ENCODE assay signal across 8 cellular contexts in genomic region chr9:127763918-127764384, GRCh38. TPM values are rescaled to one million over a fixed set of nuclear protein-coding genes. Genes with fewer than 3 reads are reported as not detected.
DNase-seq lines count a peak whose midpoint lies in the region; TF ChIP-seq lines count a peak whose summit lies in the region.

No MANE protein-coding gene starts in this region.

- peaks cover 58% of the 10 kb centered on the region for H3K4me1 Mint-ChIP-seq in activated CD4-positive, alpha-beta memory T cell treated with anti-CD3 and anti-CD28 coated beads, Interleukin-2, amount 10 ng/mL, durations not matched to agents 7 days and 5 days

- H3K36me3 ChIP-seq in spleen, result peaks cover 0 to 96% (median 45%) of the 10 kb centered on the region in 6 donors

- POLR2A ChIA-PET in activated CD4-positive, alpha-beta memory T cell treated with anti-CD3 and anti-CD28 coated beads, Interleukin-2, amount 10 ng/mL, durations not matched to agents 7 days and 5 days (lab: Charles Lee), result interaction anchor here (0.9 to 1.7 kb wide), 3 partner anchors 12 to 21 kb away, joined by 3 to 6 read pairs (median 4); no protein-coding TSS in a partner anchor

- H3K4me3 Mint-ChIP-seq in activated CD4-positive, alpha-beta memory T cell treated with anti-CD3 and anti-CD28 coated beads, Interleukin-2, amount 10 ng/mL, durations not matched to agents 7 days and 5 days, result no peak overlapping the region

- no peaks in the 10 kb centered on the region for H3K27me3 Mint-ChIP-seq in activated CD4-positive, alpha-beta memory T cell treated with anti-CD3 and anti-CD28 coated beads, Interleukin-2, amount 10 ng/mL, durations not matched to agents 7 days and 5 days

- CTCF ChIA-PET in activated CD4-positive, alpha-beta memory T cell treated with anti-CD3 and anti-CD28 coated beads, Interleukin-2, amount 10 ng/mL, durations not matched to agents 7 days and 5 days (lab: Charles Lee), result interaction anchor here (0.6 to 2.3 kb wide), 7 partner anchors 12 to 146 kb away, joined by 3 to 11 read pairs (median 4); partner anchors contain the start of genes CDK9 and SH2D3C

- peak overlapping the region; percentile 28 for H3K27ac Mint-ChIP-seq in activated CD4-positive, alpha-beta memory T cell treated with anti-CD3 and anti-CD28 coated beads, Interleukin-2, amount 10 ng/mL, durations not matched to agents 7 days and 5 days

- peaks cover 84% of the 10 kb centered on the region for H3K36me3 Mint-ChIP-seq in activated CD4-positive, alpha-beta memory T cell treated with anti-CD3 and anti-CD28 coated beads, Interleukin-2, amount 10 ng/mL, durations not matched to agents 7 days and 5 days (ENCODE audit: low read depth)

- no peaks in the 10 kb centered on the region for H3K9me3 Mint-ChIP-seq in activated CD4-positive, alpha-beta memory T cell treated with anti-CD3 and anti-CD28 coated beads, Interleukin-2, amount 10 ng/mL, durations not matched to agents 7 days and 5 days

- TF ChIP-seq POLR2A in spleen (IDR thresholded peaks at IDR 0.05), result no peak

- DNase-seq in A172 (ENCODE audit: low spot score) (peak; percentile 29), GM13977 (ENCODE audit: low spot score) (no peak), cardiac septum (ENCODE audit: low spot score) (peak; percentile 85), spleen (no peak), epidermal melanocyte (ENCODE audit: insufficient read length, low spot score) (no peak), amniotic stem cell (lab: John Stamatoyannopoulos, UW) (no peak), ureter (ENCODE audit: low spot score) (no peak)
- no peak for DNase-seq in activated CD4-positive, alpha-beta memory T cell treated with anti-CD3 and anti-CD28 coated beads, Interleukin-2, amount 10 ng/mL, durations not matched to agents 7 days and 5 days

- TF ChIP-seq CTCF in GM13977 (IDR thresholded peaks at IDR 0.05; ENCODE audit: extremely low read depth, insufficient read depth, missing control alignments), result peak; percentile 66
- TF ChIP-seq CTCF in spleen (IDR thresholded peaks at IDR 0.05 in 8 of 11, conservative IDR thresholded peaks at IDR 0.05 in 3 of 11), result peak in 9 of 11 experiments; percentile 41 to 66 (median 56)

- intact Hi-C loops in cardiac septum (cut with DNase I) (no loop called here), spleen (cut with DNase I; ENCODE audit: low total_unique reads) (no loop called here)

- H3K27ac ChIP-seq in spleen, result peak overlapping the region; percentile 44 to 92 (median 84)

- no peaks in the 10 kb centered on the region for H3K27me3 ChIP-seq in spleen (replicated peaks in 1 of 7)

- peak overlapping the region in 1 of 8 donors; percentile 21 for H3K4me3 ChIP-seq in spleen

- H3K4me1 ChIP-seq in spleen, result peaks cover 56 to 100% (median 94%) of the 10 kb centered on the region in 6 donors

- no peaks in the 10 kb centered on the region for H3K9me3 ChIP-seq in spleen

- in situ Hi-C loops in GM13977 (cut with MboI; ENCODE audit: low pct_unique_long_range_greater_than_20kb, low sequenced_read_pairs, unreplicated experiment), result no loop called here

- WGBS in spleen, 5 donors, result 55 to 65% (median 59%) methylated on average over 7 of the region's 7 CpGs

RNA-seq across cellular contexts. Expression of gene SH2D3C, which starts 14.5 kb away (rescaled TPM):
- 1.7 and 2.1 TPM in 2 replicates for total RNA-seq in A172 (2014; rRNA removed; shearing (Covaris generic))
- total RNA-seq in activated CD4-positive, alpha-beta memory T cell treated with anti-CD3 and anti-CD28 coated beads, Interleukin-2, amount 10 ng/mL, durations not matched to agents 7 days and 5 days, result 10 to 100 TPM; 80.8 to 81.9 TPM
- 16.0 TPM for total RNA-seq in cardiac septum
- 10 to 100 TPM; 44.7 to 85.4 (median 61.2) TPM for total RNA-seq in spleen
- 10 to 100 TPM; 27.0 to 51.1 (median 34.3) TPM for polyA plus RNA-seq in spleen
- 15.7 TPM for total RNA-seq in ureter

RNA-seq across cellular contexts. Expression of gene CDK9, which starts 21.9 kb away (rescaled TPM):
- 36.9 and 61.3 TPM in 2 replicates for total RNA-seq in A172 (2014; rRNA removed; shearing (Covaris generic))
- 100 to 1,000 TPM; 112 to 115 TPM for total RNA-seq in activated CD4-positive, alpha-beta memory T cell treated with anti-CD3 and anti-CD28 coated beads, Interleukin-2, amount 10 ng/mL, durations not matched to agents 7 days and 5 days
- total RNA-seq in cardiac septum, result 48.7 TPM
- 100 to 1,000 TPM in 4 of 7 donors, 10 to 100 TPM in 3; 68.3 to 149 (median 103) TPM for total RNA-seq in spleen
- polyA plus RNA-seq in spleen, result 10 to 100 TPM; 49.2 to 87.6 (median 87.1) TPM
- total RNA-seq in ureter, result 81.0 TPM

RNA-seq across cellular contexts. Expression of gene TOR2A, which starts 28.9 kb away (rescaled TPM):
- total RNA-seq in A172 (2014; rRNA removed; shearing (Covaris generic)), result 12.7 and 16.3 TPM in 2 replicates
- 10 to 100 TPM; 20.6 to 23.3 TPM for total RNA-seq in activated CD4-positive, alpha-beta memory T cell treated with anti-CD3 and anti-CD28 coated beads, Interleukin-2, amount 10 ng/mL, durations not matched to agents 7 days and 5 days
- total RNA-seq in cardiac septum (4.4 TPM), spleen (10 to 100 TPM; 16.8 to 36.5 (median 24.5) TPM), ureter (9.9 TPM)
- 10 to 100 TPM; 17.9 to 29.1 (median 18.4) TPM for polyA plus RNA-seq in spleen

RNA-seq across cellular contexts. Expression of gene FPGS, which starts 38.7 kb away (rescaled TPM):
- total RNA-seq in A172 (2014; rRNA removed; shearing (Covaris generic)), result 146 and 147 TPM in 2 replicates
- total RNA-seq in activated CD4-positive, alpha-beta memory T cell treated with anti-CD3 and anti-CD28 coated beads, Interleukin-2, amount 10 ng/mL, durations not matched to agents 7 days and 5 days, result 10 to 100 TPM; 65.6 to 65.8 TPM
- total RNA-seq in cardiac septum (36.5 TPM), spleen (10 to 100 TPM; 33.3 to 94.6 (median 72.3) TPM), ureter (115 TPM)
- 10 to 100 TPM; 39.5 to 73.7 (median 60.5) TPM for polyA plus RNA-seq in spleen

RNA-seq across cellular contexts. Expression of gene TTC16, which starts 48.1 kb away (rescaled TPM):
- 0.05 and 0.07 TPM in 2 replicates for total RNA-seq in A172 (2014; rRNA removed; shearing (Covaris generic))
- total RNA-seq in activated CD4-positive, alpha-beta memory T cell treated with anti-CD3 and anti-CD28 coated beads, Interleukin-2, amount 10 ng/mL, durations not matched to agents 7 days and 5 days, result 1 to 10 TPM; 5.0 to 5.2 TPM
- total RNA-seq in cardiac septum, result 0.16 TPM
- 1 to 10 TPM in 6 of 7 donors, under 1 TPM in 1; 0.60 to 3.1 (median 2.0) TPM for total RNA-seq in spleen
- under 1 TPM; 0.12 to 0.98 (median 0.61) TPM for polyA plus RNA-seq in spleen
- 0.34 TPM for total RNA-seq in ureter

Comparison
In these comparisons a context has a peak if more than half of its experiments do, and no peak if none do; other contexts are left out.
1. DNase-seq: peak in A172 (single experiment) and cardiac septum (single experiment); none in GM13977 (single experiment), activated CD4-positive, alpha-beta memory T cell treated with anti-CD3 and anti-CD28 coated beads, Interleukin-2, amount 10 ng/mL, durations not matched to agents 7 days and 5 days (single experiment), spleen (single experiment), epidermal melanocyte (single experiment), amniotic stem cell (single experiment) and ureter (single experiment).